Comparison of ENCODE assay signal across 23 cellular contexts in genomic region chr20:1805816-1806215, GRCh38.
A peak's percentile ranks its signal among the peaks of the same experiment; 100 is the strongest.
DNase-seq lines count a peak whose midpoint lies in the region; ATAC-seq, FAIRE-seq and TF ChIP-seq lines count a peak whose summit lies in the region.
"Had no signal": no experiment of that assay in that cellular context is flagged by ENCODE, and none has a peak within 500 bp of the region (broad histone marks: within the 10 kb centered on the region; RNA-seq: fewer than 3 reads in every experiment).

No MANE protein-coding gene starts in this region.

- peak overlapping the region; percentile 50 for H3K27ac ChIP-seq in RWPE2 (ENCODE audit: poor library complexity, severe bottlenecking)
- peak overlapping the region in 51 of 59 donors; percentile 1 to 99 (median 96) for H3K27ac ChIP-seq in dorsolateral prefrontal cortex
- peak overlapping the region; percentile 65 for H3K27ac ChIP-seq in keratinocyte (ENCODE audit: control insufficient read depth, insufficient read depth, low read length)
- peak overlapping the region; percentile 10 for H3K27ac ChIP-seq in vagina
- H3K27ac ChIP-seq: BLaER1, GM23248 had no signal

- H3K36me3 ChIP-seq in RWPE2 (ENCODE audit: low read depth) (no peaks in the 10 kb centered on the region), keratinocyte (ENCODE audit: control insufficient read depth in 2 of 2, extremely low read depth in 1 of 2, insufficient read depth in 2 of 2, low read length in 2 of 2) (no peaks in the 10 kb centered on the region), vagina (no peaks in the 10 kb centered on the region)
- H3K36me3 ChIP-seq: BLaER1 had no signal

- H3K4me1 ChIP-seq in RWPE2 (ENCODE audit: insufficient read depth, poor library complexity, severe bottlenecking) (peaks cover 33% of the 10 kb centered on the region), keratinocyte (ENCODE audit: control insufficient read depth, extremely low read depth, insufficient read depth, low read length) (peaks cover 85% of the 10 kb centered on the region), vagina (peaks cover 46% of the 10 kb centered on the region)

- intact Hi-C loops in dorsolateral prefrontal cortex (cut with DNase I) (loop anchor here (10.0 kb wide), 1 partner anchor 299 kb away; the partner anchor contains the start of gene STK35 (in 2 of the 2)), vagina (cut with DNase I) (no loop called here)

- no peak for ATAC-seq in RWPE2 (ENCODE audit: low read depth)
- ATAC-seq in stimulated activated naive CD8-positive, alpha-beta T cell treated with anti-CD3 and anti-CD28 coated beads, Interleukin-15, Interleukin-2, amounts not matched to agents 100 U/mL and 50 U/mL, for 24 hours, result no peak

- TF ChIP-seq POLR2A in vagina (IDR thresholded peaks at IDR 0.05), result no peak

- peak overlapping the region; percentile 20 for H3K9ac ChIP-seq in keratinocyte (ENCODE audit: control insufficient read depth, extremely low read depth, insufficient read depth, low read length)
- H3K9ac ChIP-seq: BLaER1, GM23248 had no signal

- no peaks in the 10 kb centered on the region for H3K9me3 ChIP-seq in RWPE2 (ENCODE audit: severe bottlenecking)
- H3K9me3 ChIP-seq in keratinocyte (ENCODE audit: control insufficient read depth, low read depth, low read length), result no peaks in the 10 kb centered on the region
- H3K9me3 ChIP-seq in vagina, result no peaks in the 10 kb centered on the region
- H3K9me3 ChIP-seq: BLaER1 had no signal

- peak; percentile 92 for FAIRE-seq in keratinocyte (lab: Jason Lieb, UNC)
- FAIRE-seq: A204.1, D721Med, GM18507 had no signal

- dilution Hi-C loops in keratinocyte (cut with MboI; ENCODE audit: extremely low pct_ligation_motif_present, low sequenced_read_pairs), result no loop called here

- H3K9me1 ChIP-seq in keratinocyte (ENCODE audit: control insufficient read depth, extremely low read depth, insufficient read depth, low read length), result peaks cover 3% of the 10 kb centered on the region

- no peaks in the 10 kb centered on the region for H3K79me2 ChIP-seq in keratinocyte (ENCODE audit: control insufficient read depth, insufficient read depth, low read length)

- H3K27me3 ChIP-seq in RWPE2 (ENCODE audit: insufficient read depth, poor library complexity, severe bottlenecking) (no peaks in the 10 kb centered on the region), dorsolateral prefrontal cortex (no peaks in the 10 kb centered on the region), keratinocyte (ENCODE audit: control insufficient read depth, extremely low read depth, insufficient read depth, low read length) (no peaks in the 10 kb centered on the region), vagina (no peaks in the 10 kb centered on the region)

- no peak overlapping the region for H2AFZ ChIP-seq in keratinocyte (ENCODE audit: control insufficient read depth, low read length)
- H2AFZ ChIP-seq: GM23248 had no signal

- DNase-seq in RWPE2 (ENCODE audit: low spot score) (no peak), dorsolateral prefrontal cortex (no peak), keratinocyte (ENCODE audit: low read depth, low spot score) (peak; percentile 69), vagina (ENCODE audit: extremely low spot score in 2 of 2) (no peak), GM20000 (ENCODE audit: low spot score) (no peak), NCI-H226 (no peak)
- DNase-seq in stimulated activated naive CD8-positive, alpha-beta T cell treated with anti-CD3 and anti-CD28 coated beads, Interleukin-15, Interleukin-2, amounts not matched to agents 100 U/mL and 50 U/mL, for 24 hours, result no peak
- DNase-seq: CD4-positive, CD25-positive, alpha-beta regulatory T cell; GM23248; H7; KG1; MM.1S; NCI-H1048; NCI-H1417; NCI-H1694; NCI-H2029 treated with DMSO at 0.1 percent for 48 hours; NCI-H526 treated with DMSO at 0.1 percent for 48 hours; RPMI8226; SHP77 had no signal

- peak overlapping the region; percentile 42 for H3K4me2 ChIP-seq in keratinocyte (ENCODE audit: control insufficient read depth, extremely low read depth, insufficient read depth, low read depth, low read length)
- H3K4me2 ChIP-seq: BLaER1 had no signal

- H3K4me3 ChIP-seq in RWPE2 (ENCODE audit: severe bottlenecking), result no peak overlapping the region
- no peak overlapping the region for H3K4me3 ChIP-seq in dorsolateral prefrontal cortex
- no peak overlapping the region for H3K4me3 ChIP-seq in keratinocyte (ENCODE audit: control insufficient read depth in 2 of 3, extremely low read depth in 1 of 3, insufficient read depth in 2 of 3, low read depth in 1 of 3, low read length in 3 of 3)
- no peak overlapping the region for H3K4me3 ChIP-seq in vagina
- H3K4me3 ChIP-seq: BLaER1, GM23248 had no signal

- TF ChIP-seq CTCF in RWPE2 (IDR thresholded peaks at IDR 0.05; ENCODE audit: poor library complexity, severe bottlenecking), result no peak
- no peak for TF ChIP-seq CTCF in dorsolateral prefrontal cortex (IDR thresholded peaks at IDR 0.05 in 54 of 56, conservative IDR thresholded peaks at IDR 0.05 in 2 of 56; ENCODE audit: low read depth in 1 of 56, partially characterized antibody in 56 of 56)
- TF ChIP-seq CTCF in keratinocyte (optimal IDR thresholded peaks at IDR 0.05 in 1 of 3, IDR thresholded peaks at IDR 0.05 in 1 of 3, conservative IDR thresholded peaks at IDR 0.05 in 1 of 3; ENCODE audit: extremely low read depth in 1 of 3, insufficient read depth in 2 of 3, low read length in 3 of 3), result no peak
- no peak for TF ChIP-seq CTCF in vagina (IDR thresholded peaks at IDR 0.05)
- no peak for TF ChIP-seq CTCF in GM20000 (IDR thresholded peaks at IDR 0.05; ENCODE audit: extremely low read depth, missing control alignments)

- no peaks in the 10 kb centered on the region for H4K20me1 ChIP-seq in keratinocyte (ENCODE audit: control insufficient read depth, extremely low read depth, insufficient read depth, low read length)
- H4K20me1 ChIP-seq: BLaER1 had no signal

Comparison
In these comparisons a context has a peak if more than half of its experiments do, and no peak if none do; other contexts are left out.
1. H3K27ac ChIP-seq: peak in every context shown above with its lines; median percentile 96 in dorsolateral prefrontal cortex; 65 in keratinocyte; 50 in RWPE2; 10 in vagina.